In the genomic region with DNA sequence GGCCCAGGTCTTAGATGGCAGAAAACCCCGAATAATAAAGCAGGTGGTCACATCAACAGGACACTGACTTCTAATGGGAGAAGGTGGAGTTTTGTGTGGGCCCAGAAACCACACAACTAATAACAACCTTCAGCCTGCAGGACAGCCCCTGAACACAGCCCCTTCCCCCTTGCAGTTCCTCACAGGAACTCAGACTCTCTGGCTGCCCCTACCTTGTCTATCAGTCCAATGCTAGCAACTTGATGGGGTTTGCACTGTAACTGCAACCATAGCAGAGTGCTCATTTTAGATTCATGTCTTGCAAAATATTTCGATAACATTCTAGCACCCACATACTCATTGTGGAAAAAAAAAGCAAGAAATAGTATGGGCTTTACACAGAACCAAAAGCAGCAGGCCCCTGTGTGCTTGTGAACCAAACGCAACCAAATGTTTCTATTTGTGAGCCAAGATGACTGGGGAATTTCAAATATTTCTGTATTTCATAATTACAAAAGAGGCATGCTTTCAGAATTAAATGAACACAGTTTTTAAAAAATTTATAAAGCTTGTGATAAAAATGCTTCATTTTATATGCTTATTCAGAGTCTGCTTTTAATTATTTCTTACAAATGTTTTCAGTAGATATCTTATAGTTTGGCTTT, we compare ENCODE assay signal across 22 cellular contexts.
"Had no signal": no experiment of that assay in that cellular context is flagged by ENCODE, and none has a peak within 500 bp of the region (broad histone marks: within the 10 kb centered on the region; RNA-seq: fewer than 3 reads in every experiment).

No MANE protein-coding gene starts in this region.

- FAIRE-seq: kidney had no signal

- H3K9me3 ChIP-seq: spleen, thoracic aorta had no signal

- ATAC-seq: activated CD8-positive, alpha-beta T cell treated with anti-CD3 and anti-CD28 coated beads for 36 hours; esophagus mucosa; left lobe of liver; natural killer cell treated with Interleukin-12 subunit alpha and Interleukin-12 subunit beta and Interleukin-15 and Interleukin-18, amount 100 ng/mL, for 72 hours; stimulated activated memory B cell treated with anti-CD40 and anti-IgM and Interleukin-4, amounts not matched to agents 10 μg/mL and 1 μg/mL and 100 μg/mL, for 72 hours had no signal

- H3K27me3 ChIP-seq: brain microvascular endothelial cell, sigmoid colon, spleen had no signal

- H3K4me3 ChIP-seq: coronary artery, lung, sigmoid colon, spleen, thoracic aorta had no signal

- H3K27ac ChIP-seq: brain microvascular endothelial cell, coronary artery, sigmoid colon, spleen had no signal

- H3K36me3 ChIP-seq: brain microvascular endothelial cell, sigmoid colon, spleen, thoracic aorta had no signal

- DNase-seq: activated CD4-positive, alpha-beta T cell treated with anti-CD3 and anti-CD28 coated beads for 48 hours; activated CD4-positive, CD25-positive, alpha-beta regulatory T cell; activated CD8-positive, alpha-beta T cell treated with anti-CD3 and anti-CD28 coated beads for 36 hours; activated naive CD4-positive, alpha-beta T cell treated with anti-CD3 and anti-CD28 coated beads for 36 hours; activated T-cell treated with anti-CD3 and anti-CD28 coated beads, Interleukin-2, amount 50 U/mL, for 24 hours; aorta; brain microvascular endothelial cell; central memory CD4-positive, alpha-beta T cell; foreskin melanocyte; glutamatergic neuron; kidney; sigmoid colon; spleen; stimulated activated CD4-positive, alpha-beta T cell treated with anti-CD3 and anti-CD28 coated beads, Interleukin-4, amount 100 ng/mL, for 4 hours; T-helper 9 cell had no signal

- H3K4me1 ChIP-seq: sigmoid colon, spleen had no signal
